15 cellular contexts compared by ENCODE assay signal in genomic region chr5:59843511-59844230, GRCh38. TPM values are rescaled to one million over a fixed set of nuclear protein-coding genes. Genes with fewer than 3 reads are reported as not detected.
A peak's percentile ranks its signal among the peaks of the same experiment; 100 is the strongest.
DNase-seq lines count a peak whose midpoint lies in the region; TF ChIP-seq lines count a peak whose summit lies in the region.
"Had no signal": no experiment of that assay in that cellular context is flagged by ENCODE, and none has a peak within 500 bp of the region (broad histone marks: within the 10 kb centered on the region; RNA-seq: fewer than 3 reads in every experiment).

No MANE protein-coding gene starts in this region.

- no peaks in the 10 kb centered on the region for H3K27me3 ChIP-seq in adipocyte (replicated peaks; ENCODE audit: control insufficient read depth, insufficient read depth, low read length)
- H3K27me3 ChIP-seq in WERI-Rb-1 (ENCODE audit: insufficient read depth, low read depth, severe bottlenecking), result no peaks in the 10 kb centered on the region

- H3K9ac ChIP-seq in adipocyte (ENCODE audit: low read length), result no peak overlapping the region

- no peaks in the 10 kb centered on the region for H3K36me3 ChIP-seq in adipocyte (ENCODE audit: control insufficient read depth, insufficient read depth, low read length, severe bottlenecking)
- H3K36me3 ChIP-seq in WERI-Rb-1, result no peaks in the 10 kb centered on the region
- H3K36me3 ChIP-seq: HAP-1, SJSA1 had no signal

- no peaks in the 10 kb centered on the region for H3K9me3 ChIP-seq in adipocyte (ENCODE audit: control insufficient read depth, low read length)
- H3K9me3 ChIP-seq in WERI-Rb-1 (ENCODE audit: severe bottlenecking), result no peaks in the 10 kb centered on the region
- H3K9me3 ChIP-seq: HAP-1, SJSA1 had no signal

- DNase-seq in DMS 273 (lab: John Stamatoyannopoulos, UW; ENCODE audit: unreplicated experiment) (peak; percentile 43), HCEC 1CT (peak; percentile 58), adipocyte (ENCODE audit: low read depth) (peak; percentile 49), kidney tubule cell (ENCODE audit: low spot score) (peak; percentile 45), cardiac septum (ENCODE audit: low spot score) (no peak), WERI-Rb-1 (no peak)
- no peak for DNase-seq in activated T-cell treated with anti-CD3 and anti-CD28 coated beads, Interleukin-2, amount 50 U/mL, for 1 hour
- DNase-seq: DMS79, MV-4-11, NCI-H1436, NCI-H2107, T-cell had no signal

- intact Hi-C loops in cardiac septum (cut with DNase I), result no loop called here

- no peak overlapping the region for H3K27ac ChIP-seq in WERI-Rb-1
- H3K27ac ChIP-seq: SJSA1 had no signal

- TF ChIP-seq CTCF in WERI-Rb-1 (IDR thresholded peaks at IDR 0.05; ENCODE audit: low read depth, low read length), result no peak

- H3K4me1 ChIP-seq in adipocyte (ENCODE audit: control insufficient read depth, insufficient read depth, low read length), result peaks cover 5% of the 10 kb centered on the region
- H3K4me1 ChIP-seq: HAP-1 had no signal

- H3K4me3 ChIP-seq in adipocyte (ENCODE audit: low read length) (no peak overlapping the region), WERI-Rb-1 (ENCODE audit: low read depth, low read length) (no peak overlapping the region)
- H3K4me3 ChIP-seq: GM12878, HAP-1, SJSA1 had no signal

RNA-seq across cellular contexts. Expression of gene PDE4D, which starts 49.9 kb away (rescaled TPM):
- 29.3 TPM for total RNA-seq in cardiac septum

Comparison
In these comparisons a context has a peak if more than half of its experiments do, and no peak if none do; other contexts are left out.
1. DNase-seq: peak in DMS 273 (single experiment), HCEC 1CT (single experiment), adipocyte (single experiment) and kidney tubule cell (single experiment); none in cardiac septum (single experiment), activated T-cell treated with anti-CD3 and anti-CD28 coated beads, Interleukin-2, amount 50 U/mL, for 1 hour (single experiment) and WERI-Rb-1 (single experiment).